ENCODE assay signal across 23 cellular contexts in genomic region chr17:16459850-16460550, GRCh38. TPM values are rescaled to one million over a fixed set of nuclear protein-coding genes. Genes with fewer than 3 reads are reported as not detected.
A peak's percentile ranks its signal among the peaks of the same experiment; 100 is the strongest.
DNase-seq lines count a peak whose midpoint lies in the region; ATAC-seq, FAIRE-seq and TF ChIP-seq lines count a peak whose summit lies in the region.
"Had no signal": no experiment of that assay in that cellular context is flagged by ENCODE, and none has a peak within 500 bp of the region (broad histone marks: within the 10 kb centered on the region; RNA-seq: fewer than 3 reads in every experiment).

No MANE protein-coding gene starts in this region.

- peak; percentile 88 for FAIRE-seq in HTR-8/SVneo (lab: Jason Lieb, UNC)

- no peak for TF ChIP-seq CTCF in GM23338 (conservative IDR thresholded peaks at IDR 0.05; ENCODE audit: low read depth in 2 of 2)
- TF ChIP-seq CTCF in left lung (IDR thresholded peaks at IDR 0.05), result no peak

- no peaks in the 10 kb centered on the region for H3K79me2 ChIP-seq in GM23338 (replicated peaks; ENCODE audit: insufficient read depth)

- no peaks in the 10 kb centered on the region for H3K9me2 ChIP-seq in GM23338 (ENCODE audit: insufficient read depth)

- H4K20me1 ChIP-seq in GM23338 (replicated peaks; ENCODE audit: insufficient read depth), result peaks cover 4% of the 10 kb centered on the region

- intact Hi-C loops in left lung (cut with DNase I), result loop anchor here in 1 of 2 donors (10.0 kb wide), 1 partner anchor 65 kb away; no protein-coding TSS in a partner anchor

- no peak overlapping the region; the same call in 1 of the 2 replicates for H3K4me3 ChIP-seq in GM23338
- no peak overlapping the region for H3K4me3 ChIP-seq in left lung
- H3K4me3 ChIP-seq: gastrocnemius medialis, transverse colon had no signal

- H3K36me3 ChIP-seq in GM23338 (ENCODE audit: insufficient read depth) (no peaks in the 10 kb centered on the region), left lung (peaks cover 0 to 14% of the 10 kb centered on the region in 2 donors)
- H3K36me3 ChIP-seq: gastrocnemius medialis had no signal

- peak; percentile 65 for ATAC-seq in GM23338
- ATAC-seq in effector memory CD8-positive, alpha-beta T cell (replicated peaks), result no peak
- ATAC-seq in left lung, result peak; percentile 13
- ATAC-seq: activated CD8-positive, alpha-beta memory T cell treated with anti-CD3 and anti-CD28 coated beads, Interleukin-2, amount 10 ng/mL, durations not matched to agents 7 days and 5 days; activated T-helper 17 cell treated with anti-CD3 and anti-CD28 coated beads, Interleukin-2, amount 50 U/mL, for 72 hours; gastrocnemius medialis; left ventricle myocardium superior had no signal

- H3K4me1 ChIP-seq in GM23338 (ENCODE audit: insufficient read depth) (peaks cover 20% of the 10 kb centered on the region), left lung (peaks cover 0 to 2% of the 10 kb centered on the region in 2 donors)
- H3K4me1 ChIP-seq: gastrocnemius medialis had no signal

- H3K27ac ChIP-seq in GM23338 (ENCODE audit: low read depth) (peak overlapping the region; percentile 70; the same call in 1 of the 2 replicates), left lung (no peak overlapping the region)
- H3K27ac ChIP-seq: gastrocnemius medialis, transverse colon had no signal

- peaks cover 36% of the 10 kb centered on the region for H3K4me1 Mint-ChIP-seq in GM23338
- H3K4me1 Mint-ChIP-seq in effector memory CD8-positive, alpha-beta T cell (ENCODE audit: low read depth in 2 of 2), result peaks cover 0 to 3% of the 10 kb centered on the region in 2 donors
- H3K4me1 Mint-ChIP-seq: activated CD8-positive, alpha-beta memory T cell treated with anti-CD3 and anti-CD28 coated beads, Interleukin-2, amount 10 ng/mL, durations not matched to agents 7 days and 5 days had no signal

- H3K9me3 Mint-ChIP-seq in GM23338, result no peaks in the 10 kb centered on the region; the same call in 2 of the 3 replicates
- no peaks in the 10 kb centered on the region for H3K9me3 Mint-ChIP-seq in effector memory CD8-positive, alpha-beta T cell
- H3K9me3 Mint-ChIP-seq: activated T-helper 17 cell treated with anti-CD3 and anti-CD28 coated beads, Interleukin-2, amount 50 U/mL, for 72 hours; CD4-positive, alpha-beta memory T cell; neural crest cell had no signal

- H3K27me3 ChIP-seq in GM23338 (ENCODE audit: insufficient read depth), result no peaks in the 10 kb centered on the region
- H3K27me3 ChIP-seq in left lung, result no peaks in the 10 kb centered on the region
- H3K27me3 ChIP-seq: gastrocnemius medialis, transverse colon had no signal

- DNase-seq in GM23338 (ENCODE audit: low spot score) (peak; percentile 81), HTR-8/SVneo (ENCODE audit: insufficient read length, low spot score) (peak; percentile 48), left lung (no peak), D341Med (ENCODE audit: low spot score) (no peak), NCI-H2081 (lab: John Stamatoyannopoulos, UW) (no peak), CD1c-positive myeloid dendritic cell (ENCODE audit: extremely low spot score) (no peak)
- DNase-seq in effector memory CD8-positive, alpha-beta T cell, result no peak
- DNase-seq: activated CD4-positive, alpha-beta T cell treated with anti-CD3 and anti-CD28 coated beads for 1 hour; activated CD8-positive, alpha-beta memory T cell treated with anti-CD3 and anti-CD28 coated beads, Interleukin-2, amount 10 ng/mL, durations not matched to agents 7 days and 5 days; CD4-positive, alpha-beta memory T cell; DMS79; gastrocnemius medialis; GOT3; Karpas-422; left ventricle myocardium superior; NCI-H1048; NCI-H2029; NCI-H446 treated with DMSO at 0.1 percent for 48 hours; stimulated activated CD4-positive, alpha-beta T cell treated with anti-CD3 and anti-CD28 coated beads, Interleukin-2, amount 100 ng/mL, for 24 hours; stimulated activated naive CD4-positive, alpha-beta T cell treated with Interleukin-2 at 50 U/mL for 16 hours; transverse colon had no signal

- no peaks in the 10 kb centered on the region for H3F3A ChIP-seq in GM23338 (replicated peaks; ENCODE audit: low read depth)

- peaks cover 14% of the 10 kb centered on the region for H3K36me3 Mint-ChIP-seq in GM23338 (ENCODE audit: low read depth)
- H3K36me3 Mint-ChIP-seq in effector memory CD8-positive, alpha-beta T cell (ENCODE audit: insufficient read depth), result peaks cover 4% of the 10 kb centered on the region

- H3K27ac Mint-ChIP-seq in GM23338, result peak overlapping the region; percentile 78
- H3K27ac Mint-ChIP-seq in effector memory CD8-positive, alpha-beta T cell, result peak overlapping the region; percentile 22 to 35

- peak overlapping the region; percentile 52; the same call in 1 of the 2 replicates for H3K4me2 ChIP-seq in GM23338

- H3K27me3 Mint-ChIP-seq in GM23338 (ENCODE audit: insufficient read depth, low read depth, poor library complexity), result peaks cover 10% of the 10 kb centered on the region
- H3K27me3 Mint-ChIP-seq in effector memory CD8-positive, alpha-beta T cell, result no peaks in the 10 kb centered on the region
- H3K27me3 Mint-ChIP-seq: activated CD8-positive, alpha-beta memory T cell treated with anti-CD3 and anti-CD28 coated beads, Interleukin-2, amount 10 ng/mL, durations not matched to agents 7 days and 5 days; activated T-helper 17 cell treated with anti-CD3 and anti-CD28 coated beads, Interleukin-2, amount 50 U/mL, for 72 hours; CD4-positive, alpha-beta memory T cell had no signal

- no peak overlapping the region for H2AFZ ChIP-seq in GM23338

- H3K9me3 ChIP-seq in left lung, result no peaks in the 10 kb centered on the region
- H3K9me3 ChIP-seq: gastrocnemius medialis, transverse colon had no signal

- peak overlapping the region; percentile 31; the same call in 1 of the 3 replicates for H3K4me3 Mint-ChIP-seq in GM23338
- H3K4me3 Mint-ChIP-seq in effector memory CD8-positive, alpha-beta T cell, result no peak overlapping the region
- H3K4me3 Mint-ChIP-seq: activated CD8-positive, alpha-beta memory T cell treated with anti-CD3 and anti-CD28 coated beads, Interleukin-2, amount 10 ng/mL, durations not matched to agents 7 days and 5 days; activated T-helper 17 cell treated with anti-CD3 and anti-CD28 coated beads, Interleukin-2, amount 50 U/mL, for 72 hours; CD4-positive, alpha-beta memory T cell; neural crest cell had no signal

TF ChIP-seq in GM23338, 12 proteins besides CTCF, POLR2A, EP300 and RAD21 (continues in another document):
- TF ChIP-seq STAT1 (IDR thresholded peaks at IDR 0.05; ENCODE audit: unreplicated experiment) (no peak), ZNF331 (CRISPR knock-in tag; IDR thresholded peaks at IDR 0.05; ENCODE audit: low read depth) (no peak), CREB1 (CRISPR knock-in tag; IDR thresholded peaks at IDR 0.05; ENCODE audit: low read depth) (no peak), ETS1 (IDR thresholded peaks at IDR 0.05) (no peak), NANOG (IDR thresholded peaks at IDR 0.05; ENCODE audit: borderline replicate concordance) (no peak), EZH2phosphoT487 (IDR thresholded peaks at IDR 0.05; ENCODE audit: unreplicated experiment) (no peak), EZH2 (IDR thresholded peaks at IDR 0.05; ENCODE audit: low read depth, unreplicated experiment) (no peak), POLR2AphosphoS5 (IDR thresholded peaks at IDR 0.05; ENCODE audit: low read depth) (no peak)
- TF ChIP-seq, protein P1, sequence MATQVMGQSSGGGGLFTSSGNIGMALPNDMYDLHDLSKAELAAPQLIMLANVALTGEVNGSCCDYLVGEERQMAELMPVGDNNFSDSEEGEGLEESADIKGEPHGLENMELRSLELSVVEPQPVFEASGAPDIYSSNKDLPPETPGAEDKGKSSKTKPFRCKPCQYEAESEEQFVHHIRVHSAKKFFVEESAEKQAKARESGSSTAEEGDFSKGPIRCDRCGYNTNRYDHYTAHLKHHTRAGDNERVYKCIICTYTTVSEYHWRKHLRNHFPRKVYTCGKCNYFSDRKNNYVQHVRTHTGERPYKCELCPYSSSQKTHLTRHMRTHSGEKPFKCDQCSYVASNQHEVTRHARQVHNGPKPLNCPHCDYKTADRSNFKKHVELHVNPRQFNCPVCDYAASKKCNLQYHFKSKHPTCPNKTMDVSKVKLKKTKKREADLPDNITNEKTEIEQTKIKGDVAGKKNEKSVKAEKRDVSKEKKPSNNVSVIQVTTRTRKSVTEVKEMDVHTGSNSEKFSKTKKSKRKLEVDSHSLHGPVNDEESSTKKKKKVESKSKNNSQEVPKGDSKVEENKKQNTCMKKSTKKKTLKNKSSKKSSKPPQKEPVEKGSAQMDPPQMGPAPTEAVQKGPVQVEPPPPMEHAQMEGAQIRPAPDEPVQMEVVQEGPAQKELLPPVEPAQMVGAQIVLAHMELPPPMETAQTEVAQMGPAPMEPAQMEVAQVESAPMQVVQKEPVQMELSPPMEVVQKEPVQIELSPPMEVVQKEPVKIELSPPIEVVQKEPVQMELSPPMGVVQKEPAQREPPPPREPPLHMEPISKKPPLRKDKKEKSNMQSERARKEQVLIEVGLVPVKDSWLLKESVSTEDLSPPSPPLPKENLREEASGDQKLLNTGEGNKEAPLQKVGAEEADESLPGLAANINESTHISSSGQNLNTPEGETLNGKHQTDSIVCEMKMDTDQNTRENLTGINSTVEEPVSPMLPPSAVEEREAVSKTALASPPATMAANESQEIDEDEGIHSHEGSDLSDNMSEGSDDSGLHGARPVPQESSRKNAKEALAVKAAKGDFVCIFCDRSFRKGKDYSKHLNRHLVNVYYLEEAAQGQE (IDR thresholded peaks at IDR 0.05; ENCODE audit: unreplicated experiment), result no peak

RNA-seq across cellular contexts. Expression of gene LRRC75A, which starts 32.0 kb away (rescaled TPM):
- total RNA-seq in GM23338 (2014; rRNA removed; shearing (Covaris generic)), result 22.3 and 26.2 TPM in 2 replicates
- 5.2 and 5.3 TPM in 2 replicates for polyA plus RNA-seq in GM23338 (2016; fragmentation: Nextera tagmentation; extraction: Ambion mirVana)
- total RNA-seq in left lung, result 1 to 10 TPM; 2.9 to 3.8 TPM

RNA-seq across cellular contexts. Expression of gene TRPV2, which starts 44.6 kb away (rescaled TPM):
- total RNA-seq in GM23338 (2014; rRNA removed; shearing (Covaris generic)), result 1.6 and 3.2 TPM in 2 replicates
- polyA plus RNA-seq in GM23338 (2016; fragmentation: Nextera tagmentation; extraction: Ambion mirVana), result 1.7 and 3.7 TPM in 2 replicates
- 10 to 100 TPM; 58.0 to 97.7 TPM for total RNA-seq in left lung

Comparison
In these comparisons a context has a peak if more than half of its experiments do, and no peak if none do; other contexts are left out.
1. DNase-seq: peak in GM23338 (single experiment) and HTR-8/SVneo (single experiment); none in effector memory CD8-positive, alpha-beta T cell (0 of 3), left lung (0 of 2), D341Med (single experiment), NCI-H2081 (0 of 2) and CD1c-positive myeloid dendritic cell (single experiment).
2. RNA of gene TRPV2, which starts 44.6 kb away (total RNA-seq): 58.0 to 97.7 TPM in left lung; 1.6 to 3.2 TPM in GM23338; every median in the first group is over 10 times any median in the second.